In genomic region chr1:86704456-86704971, GRCh38 we compare ENCODE assay signal across 8 cellular contexts. TPM values are rescaled to one million over a fixed set of nuclear protein-coding genes. Genes with fewer than 3 reads are reported as not detected.
DNase-seq lines count a peak whose midpoint lies in the region; ATAC-seq and TF ChIP-seq lines count a peak whose summit lies in the region.

SH3GLB1 (plus strand) TSS chr1:86704576; CDS start chr1:86704900, 324 bp downstream.

- H3F3A ChIP-seq in Loucy (ENCODE audit: low read depth): peaks cover 5% of the 10 kb centered on the region; the same call in 1 of the 2 replicates

- no peak within 1 kb of the TSS for H3K56ac ChIP-seq in H9 (ENCODE audit: insufficient read length, low read depth, low read length)

- H4K91ac ChIP-seq in H9 (ENCODE audit: insufficient read length, low read depth, low read length): no peak within 1 kb of the TSS

- H3K4me2 ChIP-seq in H9 (ENCODE audit: insufficient read depth, insufficient read length, low read length): peak within 1 kb of the TSS; percentile 95
- H3K4me2 ChIP-seq in Loucy (ENCODE audit: low read depth, low read length, poor library complexity, severe bottlenecking): peak within 1 kb of the TSS; percentile 99

- peak within 1 kb of the TSS; percentile 98 for H3K18ac ChIP-seq in H9 (ENCODE audit: insufficient read length, low read depth, low read length)

- H3K4me1 ChIP-seq in H9 (ENCODE audit: insufficient read depth, low read length) (peaks cover 8% of the 10 kb centered on the region; the same call in 1 of the 2 replicates), Loucy (ENCODE audit: insufficient read depth, low read length, poor library complexity, severe bottlenecking) (peaks cover 32% of the 10 kb centered on the region)

- H4K20me1 ChIP-seq in H9 (ENCODE audit: control insufficient read depth, insufficient read depth, insufficient read length): no peaks in the 10 kb centered on the region
- peaks cover 44% of the 10 kb centered on the region for H4K20me1 ChIP-seq in Loucy (ENCODE audit: insufficient read depth, low read length, poor library complexity, severe bottlenecking)

- H2BK120ac ChIP-seq in H9 (ENCODE audit: low read depth, low read length, poor library complexity, severe bottlenecking): no peak within 1 kb of the TSS

- no peak within 1 kb of the TSS for H2AK5ac ChIP-seq in H9 (ENCODE audit: insufficient read length, low read length)

- H3K9me2 ChIP-seq in Loucy (replicated peaks; ENCODE audit: low read depth, low read length): no peaks in the 10 kb centered on the region

- ATAC-seq in stimulated activated naive CD8-positive, alpha-beta T cell treated with anti-CD3 and anti-CD28 coated beads, Interleukin-15, amount 100 ng/mL, for 72 hours: peak; percentile 94

- H2AFZ ChIP-seq in H9 (ENCODE audit: low read length) (peak within 1 kb of the TSS; percentile 96), Loucy (ENCODE audit: low read length) (peak within 1 kb of the TSS; percentile 99)

- no peaks in the 10 kb centered on the region for H3K27me3 ChIP-seq in H9 (ENCODE audit: insufficient read depth, low read length)
- H3K27me3 ChIP-seq in Loucy (ENCODE audit: insufficient read depth, low read length, poor library complexity, severe bottlenecking): no peaks in the 10 kb centered on the region

- peak within 1 kb of the TSS; percentile 3 for H4K5ac ChIP-seq in H9 (ENCODE audit: insufficient read length, low read depth, low read length)

- H3K4me1 Mint-ChIP-seq in H9: peaks cover 23 to 28% of the 10 kb centered on the region in 2 experiments
- H3K4me1 Mint-ChIP-seq in nephron progenitor cell: peaks cover 44% of the 10 kb centered on the region
- H3K4me1 Mint-ChIP-seq in stimulated activated naive CD8-positive, alpha-beta T cell treated with anti-CD3 and anti-CD28 coated beads, Interleukin-15, amount 100 ng/mL, for 72 hours: peaks cover 50% of the 10 kb centered on the region

- H3K4me3 ChIP-seq in Loucy (ENCODE audit: low read length, poor library complexity, severe bottlenecking) (peak within 1 kb of the TSS; percentile 87), fibroblast of the aortic adventitia (ENCODE audit: low read depth, low read length) (peak within 1 kb of the TSS; percentile 87)

- H2BK5ac ChIP-seq in H9 (ENCODE audit: insufficient read length, low read length): peak within 1 kb of the TSS; percentile 36

- no peaks in the 10 kb centered on the region for H3K36me3 ChIP-seq in Loucy (ENCODE audit: insufficient read depth, low read length)

- no peak within 1 kb of the TSS for H3K23ac ChIP-seq in H9 (ENCODE audit: insufficient read length, low read depth, low read length)

- H4K8ac ChIP-seq in H9 (replicated peaks; ENCODE audit: insufficient read length, low read depth, low read length): no peak within 1 kb of the TSS

- H2BK20ac ChIP-seq in H9 (ENCODE audit: low read depth, low read length, poor library complexity, severe bottlenecking): no peak within 1 kb of the TSS

- H3K23me2 ChIP-seq in H9 (ENCODE audit: insufficient read length, low read depth, low read length, poor library complexity, severe bottlenecking): peaks cover 12% of the 10 kb centered on the region

- H3T11ph ChIP-seq in H9 (ENCODE audit: low read length): peak within 1 kb of the TSS; percentile 55

- H3K4me3 Mint-ChIP-seq in H9 (peak within 1 kb of the TSS; percentile 94 to 96), nephron progenitor cell (peak within 1 kb of the TSS; percentile 98)
- H3K4me3 Mint-ChIP-seq in stimulated activated naive CD8-positive, alpha-beta T cell treated with anti-CD3 and anti-CD28 coated beads, Interleukin-15, amount 100 ng/mL, for 72 hours: peak within 1 kb of the TSS; percentile 96 to 100

- no peaks in the 10 kb centered on the region for H3K9me3 ChIP-seq in H9 (ENCODE audit: control insufficient read depth, low read depth, low read length)
- H3K9me3 ChIP-seq in Loucy (ENCODE audit: insufficient read depth, low read depth, low read length): no peaks in the 10 kb centered on the region

- H3K36me3 Mint-ChIP-seq in H9 (ENCODE audit: insufficient read depth in 1 of 3, low read depth in 3 of 3) (peaks cover 4 to 7% (median 4%) of the 10 kb centered on the region in 3 experiments; a peak in 6 of 7 replicates), nephron progenitor cell (ENCODE audit: low read depth) (peaks cover 15% of the 10 kb centered on the region)

- WGBS in H9 (ENCODE audit: extremely low coverage, insufficient read length, low lambda C conversion rate): no CpG with 5 or more reads among the region's 71 CpGs

- H3K9ac ChIP-seq in H9 (ENCODE audit: extremely low read depth, insufficient read length, low read length) (peak within 1 kb of the TSS; percentile 90), Loucy (ENCODE audit: low read depth, low read length, poor library complexity, severe bottlenecking) (peak within 1 kb of the TSS; percentile 86)

- peak within 1 kb of the TSS; percentile 99 for H3K14ac ChIP-seq in H9 (ENCODE audit: insufficient read depth, low read length)

- H3K27ac ChIP-seq in H9 (ENCODE audit: insufficient read length, low read depth, low read length): peak within 1 kb of the TSS; percentile 71

- H3K79me1 ChIP-seq in H9 (ENCODE audit: insufficient read depth, low read depth, low read length, poor library complexity, severe bottlenecking): no peaks in the 10 kb centered on the region

- H3K79me2 ChIP-seq in H9 (ENCODE audit: insufficient read depth, low read length) (peaks cover 3% of the 10 kb centered on the region; the same call in 1 of the 2 replicates), Loucy (ENCODE audit: insufficient read depth, low read length) (peaks cover 45% of the 10 kb centered on the region)

- H3K9me3 Mint-ChIP-seq in H9 (no peaks in the 10 kb centered on the region), nephron progenitor cell (no peaks in the 10 kb centered on the region)
- H3K9me3 Mint-ChIP-seq in stimulated activated naive CD8-positive, alpha-beta T cell treated with anti-CD3 and anti-CD28 coated beads, Interleukin-15, amount 100 ng/mL, for 72 hours: no peaks in the 10 kb centered on the region

- no peak within 1 kb of the TSS for H2BK12ac ChIP-seq in H9 (ENCODE audit: insufficient read length, low read depth, low read length)

- DNase-seq in GF-D8 (lab: John Stamatoyannopoulos, UW): peak; percentile 77
- peak; percentile 85 for DNase-seq in H9
- peak; percentile 85 to 95 for DNase-seq in SHP77 (lab: John Stamatoyannopoulos, UW)
- peak; percentile 85 for DNase-seq in activated effector memory CD4-positive, alpha-beta T cell treated with Interleukin-2 at 50 U/mL for 16 hours
- DNase-seq in fibroblast of the aortic adventitia (ENCODE audit: low read depth): peak; percentile 84
- DNase-seq in nephron progenitor cell: peak; percentile 94
- peak; percentile 92 to 93 for DNase-seq in stimulated activated naive CD8-positive, alpha-beta T cell treated with anti-CD3 and anti-CD28 coated beads, Interleukin-15, amount 100 ng/mL, for 72 hours

- peaks cover 3% of the 10 kb centered on the region; the same call in 1 of the 2 replicates for H3K27me3 Mint-ChIP-seq in H9 (ENCODE audit: low read depth)
- peaks cover 17% of the 10 kb centered on the region for H3K27me3 Mint-ChIP-seq in nephron progenitor cell (ENCODE audit: low read depth, poor library complexity)
- peaks cover 6% of the 10 kb centered on the region for H3K27me3 Mint-ChIP-seq in stimulated activated naive CD8-positive, alpha-beta T cell treated with anti-CD3 and anti-CD28 coated beads, Interleukin-15, amount 100 ng/mL, for 72 hours

- TF ChIP-seq CTCF in H9 (conservative IDR thresholded peaks at IDR 0.05) (peak; percentile 97), Loucy (conservative IDR thresholded peaks at IDR 0.05; ENCODE audit: low read length) (peak; percentile 76), fibroblast of the aortic adventitia (IDR thresholded peaks at IDR 0.05; ENCODE audit: insufficient read depth, low read length) (peak; percentile 82), nephron progenitor cell (IDR thresholded peaks at IDR 0.05) (peak; percentile 92)

- H3K27ac Mint-ChIP-seq in H9 (peak within 1 kb of the TSS; percentile 92 to 97 (median 94)), nephron progenitor cell (peak within 1 kb of the TSS; percentile 98)
- peak within 1 kb of the TSS; percentile 98 to 99 for H3K27ac Mint-ChIP-seq in stimulated activated naive CD8-positive, alpha-beta T cell treated with anti-CD3 and anti-CD28 coated beads, Interleukin-15, amount 100 ng/mL, for 72 hours

- no peak within 1 kb of the TSS for H2BK15ac ChIP-seq in H9 (ENCODE audit: low read depth, low read length)

- no peak within 1 kb of the TSS; the same call in 1 of the 2 replicates for H3K4ac ChIP-seq in H9 (ENCODE audit: low read depth, low read length)

RNA-seq across cellular contexts. Expression of gene SH3GLB1, which starts in this region (rescaled TPM):
- total RNA-seq in H9 (2021): 36.6 and 37.4 TPM in 2 replicates
- total RNA-seq in fibroblast of the aortic adventitia (ENCODE audit: low replicate concordance): 85.3 and 89.5 TPM in 2 replicates

Comparison
In these comparisons a context has a peak if more than half of its experiments do, and no peak if none do; other contexts are left out.
1. Peak in every context shown above with its lines: DNase-seq, ATAC-seq, H3K4me3 ChIP-seq and H3K27ac ChIP-seq.